In the genomic region with DNA sequence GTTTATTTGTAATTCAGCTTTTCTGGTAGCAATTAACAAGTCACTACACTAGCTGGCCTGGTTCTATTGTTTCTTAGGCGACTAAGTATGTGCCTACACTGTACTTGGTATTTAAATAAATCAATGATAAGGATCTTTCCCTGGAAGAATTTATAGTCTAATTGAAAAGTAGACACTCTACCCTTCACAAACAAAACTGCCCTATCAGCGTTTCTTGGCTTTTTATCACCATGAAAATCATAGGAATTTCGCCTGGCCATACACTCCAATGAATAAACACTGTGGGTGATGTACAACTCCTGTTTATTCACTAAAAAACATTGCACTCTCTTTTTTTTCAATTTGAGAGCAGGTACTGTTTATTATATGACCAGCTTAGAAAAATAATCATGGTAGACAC, we compare ENCODE assay signal across 1 cellular context.
TF ChIP-seq lines count a peak whose summit lies in the region.

No MANE protein-coding gene starts in this region.

TF ChIP-seq in HepG2, 621 proteins besides CTCF, POLR2A, EP300 and RAD21 (continued from another document):
- TF ChIP-seq, protein P1, sequence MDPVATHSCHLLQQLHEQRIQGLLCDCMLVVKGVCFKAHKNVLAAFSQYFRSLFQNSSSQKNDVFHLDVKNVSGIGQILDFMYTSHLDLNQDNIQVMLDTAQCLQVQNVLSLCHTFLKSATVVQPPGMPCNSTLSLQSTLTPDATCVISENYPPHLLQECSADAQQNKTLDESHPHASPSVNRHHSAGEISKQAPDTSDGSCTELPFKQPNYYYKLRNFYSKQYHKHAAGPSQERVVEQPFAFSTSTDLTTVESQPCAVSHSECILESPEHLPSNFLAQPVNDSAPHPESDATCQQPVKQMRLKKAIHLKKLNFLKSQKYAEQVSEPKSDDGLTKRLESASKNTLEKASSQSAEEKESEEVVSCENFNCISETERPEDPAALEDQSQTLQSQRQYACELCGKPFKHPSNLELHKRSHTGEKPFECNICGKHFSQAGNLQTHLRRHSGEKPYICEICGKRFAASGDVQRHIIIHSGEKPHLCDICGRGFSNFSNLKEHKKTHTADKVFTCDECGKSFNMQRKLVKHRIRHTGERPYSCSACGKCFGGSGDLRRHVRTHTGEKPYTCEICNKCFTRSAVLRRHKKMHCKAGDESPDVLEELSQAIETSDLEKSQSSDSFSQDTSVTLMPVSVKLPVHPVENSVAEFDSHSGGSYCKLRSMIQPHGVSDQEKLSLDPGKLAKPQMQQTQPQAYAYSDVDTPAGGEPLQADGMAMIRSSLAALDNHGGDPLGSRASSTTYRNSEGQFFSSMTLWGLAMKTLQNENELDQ (CRISPR knock-in tag; IDR thresholded peaks at IDR 0.05; ENCODE audit: borderline replicate concordance) = no peak
- no peak for TF ChIP-seq ARHGAP35 (CRISPR knock-in tag; IDR thresholded peaks at IDR 0.05; ENCODE audit: borderline replicate concordance)
